12 cellular contexts compared by ENCODE assay signal in genomic region chrX:68934421-68934820, GRCh38.
"Had no signal": no experiment of that assay in that cellular context is flagged by ENCODE, and none has a peak within 500 bp of the region (broad histone marks: within the 10 kb centered on the region; RNA-seq: fewer than 3 reads in every experiment).

No MANE protein-coding gene starts in this region.

- H3K9me3 ChIP-seq: breast epithelium, SK-N-SH, thoracic aorta had no signal

- ATAC-seq: T-cell had no signal

- DNase-seq: activated CD4-positive, alpha-beta T cell treated with anti-CD3 and anti-CD28 coated beads, Interleukin-2, amount 50 U/mL, for 1 hour; activated CD8-positive, alpha-beta memory T cell treated with anti-CD3 and anti-CD28 coated beads for 24 hours; activated naive CD8-positive, alpha-beta T cell treated with anti-CD3 and anti-CD28 coated beads, Interleukin-2, amount 10 ng/mL, durations not matched to agents 7 days and 5 days; anterior cingulate cortex; mesendoderm; SK-N-SH; T-cell; T-helper 9 cell had no signal

- H3K27me3 ChIP-seq: hepatocyte had no signal

- H3K4me1 ChIP-seq: breast epithelium had no signal

- H3K36me3 ChIP-seq: breast epithelium, thoracic aorta had no signal

- H3K27ac ChIP-seq: dorsolateral prefrontal cortex, hepatocyte, thoracic aorta had no signal

- H3K4me3 ChIP-seq: breast epithelium, dorsolateral prefrontal cortex, hepatocyte, thoracic aorta had no signal
